14 cellular contexts compared by ENCODE assay signal in genomic region chr5:882253-883185, GRCh38. TPM values are rescaled to one million over a fixed set of nuclear protein-coding genes. Genes with fewer than 3 reads are reported as not detected.
DNase-seq lines count a peak whose midpoint lies in the region; ATAC-seq, FAIRE-seq and TF ChIP-seq lines count a peak whose summit lies in the region.
"Had no signal": no experiment of that assay in that cellular context is flagged by ENCODE, and none has a peak within 500 bp of the region (broad histone marks: within the 10 kb centered on the region; RNA-seq: fewer than 3 reads in every experiment).

No MANE protein-coding gene starts in this region.

- H3K36me3 Mint-ChIP-seq in activated naive CD4-positive, alpha-beta T cell treated with anti-CD3 and anti-CD28 coated beads, Interleukin-2, amount 10 ng/mL, durations not matched to agents 7 days and 5 days = peaks cover 75% of the 10 kb centered on the region
- H3K36me3 Mint-ChIP-seq in activated CD8-positive, alpha-beta T cell treated with anti-CD3 and anti-CD28 coated beads, Interleukin-2, amount 10 ng/mL, durations not matched to agents 7 days and 5 days (ENCODE audit: low read depth) = peaks cover 79% of the 10 kb centered on the region

- no peak for DNase-seq in activated naive CD4-positive, alpha-beta T cell treated with anti-CD3 and anti-CD28 coated beads, Interleukin-2, amount 10 ng/mL, durations not matched to agents 7 days and 5 days
- no peak for DNase-seq in activated naive CD4-positive, alpha-beta T cell treated with Interleukin-2 at 50 U/mL for 16 hours
- DNase-seq in activated CD8-positive, alpha-beta T cell treated with anti-CD3 and anti-CD28 coated beads, Interleukin-2, amount 10 ng/mL, durations not matched to agents 7 days and 5 days = no peak
- peak; percentile 44 for DNase-seq in kidney
- no peak for DNase-seq in urothelium cell line (ENCODE audit: low spot score)
- no peak for DNase-seq in foreskin fibroblast
- DNase-seq: brain microvascular endothelial cell, Calu3, GF-D8, NCI-H2029, NCI-H524 had no signal

- ATAC-seq in activated CD8-positive, alpha-beta T cell treated with anti-CD3 and anti-CD28 coated beads, Interleukin-2, amount 10 ng/mL, durations not matched to agents 7 days and 5 days = peak; percentile 8
- ATAC-seq in HG02571 (IDR thresholded peaks at IDR 0.05; ENCODE audit: unreplicated experiment) (no peak), HG02885 (IDR thresholded peaks at IDR 0.05; ENCODE audit: poor library complexity, unreplicated experiment) (no peak)

- H3K4me1 ChIP-seq in kidney (ENCODE audit: control insufficient read depth in 1 of 2, insufficient read depth in 1 of 2, low read depth in 1 of 2, low read length in 2 of 2) = no peaks in the 10 kb centered on the region

- H3K27ac Mint-ChIP-seq in activated naive CD4-positive, alpha-beta T cell treated with anti-CD3 and anti-CD28 coated beads, Interleukin-2, amount 10 ng/mL, durations not matched to agents 7 days and 5 days = peak overlapping the region; percentile 75
- H3K27ac Mint-ChIP-seq in activated CD8-positive, alpha-beta T cell treated with anti-CD3 and anti-CD28 coated beads, Interleukin-2, amount 10 ng/mL, durations not matched to agents 7 days and 5 days = peak overlapping the region; percentile 85

- peak overlapping the region; percentile 49 for H3K4me3 Mint-ChIP-seq in activated naive CD4-positive, alpha-beta T cell treated with anti-CD3 and anti-CD28 coated beads, Interleukin-2, amount 10 ng/mL, durations not matched to agents 7 days and 5 days
- H3K4me3 Mint-ChIP-seq in activated CD8-positive, alpha-beta T cell treated with anti-CD3 and anti-CD28 coated beads, Interleukin-2, amount 10 ng/mL, durations not matched to agents 7 days and 5 days = peak overlapping the region; percentile 48

- H3K27me3 Mint-ChIP-seq in activated naive CD4-positive, alpha-beta T cell treated with anti-CD3 and anti-CD28 coated beads, Interleukin-2, amount 10 ng/mL, durations not matched to agents 7 days and 5 days = peaks cover 6% of the 10 kb centered on the region
- H3K27me3 Mint-ChIP-seq in activated CD8-positive, alpha-beta T cell treated with anti-CD3 and anti-CD28 coated beads, Interleukin-2, amount 10 ng/mL, durations not matched to agents 7 days and 5 days (ENCODE audit: low read depth) = peaks cover 7% of the 10 kb centered on the region

- POLR2A ChIA-PET in activated CD8-positive, alpha-beta T cell treated with anti-CD3 and anti-CD28 coated beads, Interleukin-2, amount 10 ng/mL, durations not matched to agents 7 days and 5 days (lab: Charles Lee) = no interaction called here

- H3K27ac ChIP-seq in kidney (ENCODE audit: low read depth in 2 of 2, low read length in 2 of 2) = no peak overlapping the region
- H3K27ac ChIP-seq: brain microvascular endothelial cell had no signal

- H3K9me3 Mint-ChIP-seq in activated naive CD4-positive, alpha-beta T cell treated with anti-CD3 and anti-CD28 coated beads, Interleukin-2, amount 10 ng/mL, durations not matched to agents 7 days and 5 days = peaks cover 13% of the 10 kb centered on the region
- H3K9me3 Mint-ChIP-seq in activated CD8-positive, alpha-beta T cell treated with anti-CD3 and anti-CD28 coated beads, Interleukin-2, amount 10 ng/mL, durations not matched to agents 7 days and 5 days (ENCODE audit: insufficient read depth) = peaks cover 9% of the 10 kb centered on the region

- no peak for FAIRE-seq in kidney (lab: Jason Lieb, UNC)
- FAIRE-seq in urothelium cell line (lab: Jason Lieb, UNC) = peak; percentile 35

- H3K4me3 ChIP-seq in kidney (ENCODE audit: low read length in 2 of 2) = no peak overlapping the region
- H3K4me3 ChIP-seq in foreskin fibroblast (ENCODE audit: low read depth in 1 of 2, low read length in 2 of 2) = no peak overlapping the region

- H3K9me3 ChIP-seq in kidney (ENCODE audit: control insufficient read depth in 1 of 2, low read length in 2 of 2) = no peaks in the 10 kb centered on the region
- H3K9me3 ChIP-seq: SK-N-SH had no signal

- CTCF ChIA-PET in activated naive CD4-positive, alpha-beta T cell treated with anti-CD3 and anti-CD28 coated beads, Interleukin-2, amount 10 ng/mL, durations not matched to agents 7 days and 5 days (lab: Charles Lee) = no interaction called here
- CTCF ChIA-PET in activated CD8-positive, alpha-beta T cell treated with anti-CD3 and anti-CD28 coated beads, Interleukin-2, amount 10 ng/mL, durations not matched to agents 7 days and 5 days (lab: Charles Lee) = no interaction called here

- peaks cover 55 to 65% of the 10 kb centered on the region in 2 donors for H3K36me3 ChIP-seq in kidney (ENCODE audit: control insufficient read depth in 1 of 2, insufficient read depth in 2 of 2, low read length in 2 of 2)

- peaks cover 18% of the 10 kb centered on the region for H3K4me1 Mint-ChIP-seq in activated naive CD4-positive, alpha-beta T cell treated with anti-CD3 and anti-CD28 coated beads, Interleukin-2, amount 10 ng/mL, durations not matched to agents 7 days and 5 days
- peaks cover 21% of the 10 kb centered on the region for H3K4me1 Mint-ChIP-seq in activated CD8-positive, alpha-beta T cell treated with anti-CD3 and anti-CD28 coated beads, Interleukin-2, amount 10 ng/mL, durations not matched to agents 7 days and 5 days (ENCODE audit: low read depth)

- TF ChIP-seq CTCF in kidney (IDR thresholded peaks at IDR 0.05; ENCODE audit: borderline replicate concordance, extremely low read depth, insufficient read depth) (no peak), foreskin fibroblast (IDR thresholded peaks at IDR 0.05; ENCODE audit: low read depth, low read length) (no peak)

- no peak overlapping the region for H3K9ac ChIP-seq in kidney (ENCODE audit: low read length in 2 of 2)
- H3K9ac ChIP-seq: SK-N-SH had no signal

- intact Hi-C loops in kidney (cut with DNase I) = no loop called here

RNA-seq across cellular contexts. Expression of gene BRD9, which starts 10.1 kb away (rescaled TPM):
- total RNA-seq in activated CD8-positive, alpha-beta T cell treated with anti-CD3 and anti-CD28 coated beads, Interleukin-2, amount 10 ng/mL, durations not matched to agents 7 days and 5 days = 10 to 100 TPM; 58.9 to 60.7 TPM
- 38.0 TPM for total RNA-seq in kidney
- polyA plus RNA-seq in kidney (ENCODE audit: insufficient read depth, low read depth, low replicate concordance) = 17.5 TPM

RNA-seq across cellular contexts. Expression of gene TRIP13, which starts 10.2 kb away (rescaled TPM):
- 10 to 100 TPM; 38.6 to 42.6 TPM for total RNA-seq in activated CD8-positive, alpha-beta T cell treated with anti-CD3 and anti-CD28 coated beads, Interleukin-2, amount 10 ng/mL, durations not matched to agents 7 days and 5 days
- total RNA-seq in kidney = 1.6 TPM
- 0.86 TPM for polyA plus RNA-seq in kidney (ENCODE audit: insufficient read depth, low read depth, low replicate concordance)

RNA-seq across cellular contexts. Expression of gene ZDHHC11, which starts 31.7 kb away (rescaled TPM):
- 10 to 100 TPM; 11.9 to 17.0 TPM for total RNA-seq in activated CD8-positive, alpha-beta T cell treated with anti-CD3 and anti-CD28 coated beads, Interleukin-2, amount 10 ng/mL, durations not matched to agents 7 days and 5 days
- total RNA-seq in kidney = 10.1 TPM
- polyA plus RNA-seq in kidney (ENCODE audit: insufficient read depth, low read depth, low replicate concordance) = 1.6 TPM

Comparison
In these comparisons a context has a peak if more than half of its experiments do, and no peak if none do; other contexts are left out.
1. RNA of gene TRIP13, which starts 10.2 kb away (total RNA-seq): 38.6 to 42.6 TPM in activated CD8-positive, alpha-beta T cell treated with anti-CD3 and anti-CD28 coated beads, Interleukin-2, amount 10 ng/mL, durations not matched to agents 7 days and 5 days; 1.6 TPM in kidney (single experiment); every median in the first group is over 10 times any median in the second.